In genomic region chr2:24010477-24011277, GRCh38 we compare ENCODE assay signal across 9 cellular contexts. TPM values are rescaled to one million over a fixed set of nuclear protein-coding genes. Genes with fewer than 3 reads are reported as not detected.
A peak's percentile ranks its signal among the peaks of the same experiment; 100 is the strongest.
DNase-seq lines count a peak whose midpoint lies in the region; ATAC-seq and TF ChIP-seq lines count a peak whose summit lies in the region.
"Had no signal": no experiment of that assay in that cellular context is flagged by ENCODE, and none has a peak within 500 bp of the region (broad histone marks: within the 10 kb centered on the region; RNA-seq: fewer than 3 reads in every experiment).

No MANE protein-coding gene starts in this region.

- no peak overlapping the region for H3K27ac ChIP-seq in iPS-18a (ENCODE audit: low read length)

- no peak for TF ChIP-seq CTCF in chondrocyte (IDR thresholded peaks at IDR 0.05)

- peak overlapping the region; percentile 51 for H3K4me3 ChIP-seq in H7 (ENCODE audit: insufficient read depth, low read depth, low read length)
- H3K4me3 ChIP-seq in iPS-18a (ENCODE audit: low read length) = peak overlapping the region; percentile 52

- H3K27me3 ChIP-seq in H7 (ENCODE audit: control insufficient read depth, insufficient read depth, low read length) (peaks cover 15% of the 10 kb centered on the region), iPS-18a (ENCODE audit: control insufficient read depth, insufficient read depth, low read length) (peaks cover 11% of the 10 kb centered on the region)

- H3K27ac Mint-ChIP-seq in chondrocyte (ENCODE audit: unreplicated experiment) = no peak overlapping the region
- H3K27ac Mint-ChIP-seq in stimulated activated effector memory CD8-positive, alpha-beta T cell treated with anti-CD3 and anti-CD28 coated beads, Interleukin-12 subunit alpha, Interleukin-12 subunit beta, amount 100 ng/mL, for 72 hours = no peak overlapping the region
- H3K27ac Mint-ChIP-seq: naive B cell had no signal

- DNase-seq in H7 (peak; percentile 57), chondrocyte (ENCODE audit: low spot score) (no peak)
- no peak for DNase-seq in stimulated activated effector memory CD8-positive, alpha-beta T cell treated with anti-CD3 and anti-CD28 coated beads, Interleukin-12 subunit alpha, Interleukin-12 subunit beta, amount 100 ng/mL, for 72 hours (ENCODE audit: low spot score in 2 of 2)
- DNase-seq in activated naive CD4-positive, alpha-beta T cell (lab: John Stamatoyannopoulos, UW) = no peak
- DNase-seq: naive B cell had no signal

- no peaks in the 10 kb centered on the region for H3K9me3 Mint-ChIP-seq in chondrocyte (ENCODE audit: low read depth)
- H3K9me3 Mint-ChIP-seq in stimulated activated effector memory CD8-positive, alpha-beta T cell treated with anti-CD3 and anti-CD28 coated beads, Interleukin-12 subunit alpha, Interleukin-12 subunit beta, amount 100 ng/mL, for 72 hours = no peaks in the 10 kb centered on the region
- H3K9me3 Mint-ChIP-seq: naive B cell had no signal

- no peaks in the 10 kb centered on the region for H3K9me3 ChIP-seq in iPS-18a (ENCODE audit: control insufficient read depth, low read depth, low read length)

- peak overlapping the region; percentile 16 for H3K4me3 Mint-ChIP-seq in chondrocyte (ENCODE audit: unreplicated experiment)
- H3K4me3 Mint-ChIP-seq in stimulated activated effector memory CD8-positive, alpha-beta T cell treated with anti-CD3 and anti-CD28 coated beads, Interleukin-12 subunit alpha, Interleukin-12 subunit beta, amount 100 ng/mL, for 72 hours = no peak overlapping the region

- H3K9ac ChIP-seq in iPS-18a (ENCODE audit: low read length) = peak overlapping the region; percentile 25

- peaks cover 4% of the 10 kb centered on the region for H3K4me1 ChIP-seq in iPS-18a (ENCODE audit: control insufficient read depth, low read depth, low read length)

- ATAC-seq in stimulated activated effector memory CD8-positive, alpha-beta T cell treated with anti-CD3 and anti-CD28 coated beads, Interleukin-12 subunit alpha, Interleukin-12 subunit beta, amount 100 ng/mL, for 72 hours = peak; percentile 36
- ATAC-seq in GM19351 (IDR thresholded peaks at IDR 0.05; ENCODE audit: unreplicated experiment) (no peak), HG03571 (IDR thresholded peaks at IDR 0.05; ENCODE audit: unreplicated experiment) (no peak), GM21515 (IDR thresholded peaks at IDR 0.05; ENCODE audit: unreplicated experiment) (no peak)

- no peaks in the 10 kb centered on the region for H3K36me3 ChIP-seq in H7 (replicated peaks; ENCODE audit: control insufficient read depth, insufficient read depth, low read length)
- no peaks in the 10 kb centered on the region for H3K36me3 ChIP-seq in iPS-18a (ENCODE audit: control insufficient read depth, low read depth, low read length)

- H3K4me1 Mint-ChIP-seq in chondrocyte (ENCODE audit: low read depth) = peaks cover 10% of the 10 kb centered on the region
- H3K4me1 Mint-ChIP-seq in stimulated activated effector memory CD8-positive, alpha-beta T cell treated with anti-CD3 and anti-CD28 coated beads, Interleukin-12 subunit alpha, Interleukin-12 subunit beta, amount 100 ng/mL, for 72 hours = peaks cover 8% of the 10 kb centered on the region

- peaks cover 6% of the 10 kb centered on the region for H3K27me3 Mint-ChIP-seq in chondrocyte (ENCODE audit: low read depth)

- H3K36me3 Mint-ChIP-seq in chondrocyte (ENCODE audit: low read depth) = no peaks in the 10 kb centered on the region
- H3K36me3 Mint-ChIP-seq in stimulated activated effector memory CD8-positive, alpha-beta T cell treated with anti-CD3 and anti-CD28 coated beads, Interleukin-12 subunit alpha, Interleukin-12 subunit beta, amount 100 ng/mL, for 72 hours = no peaks in the 10 kb centered on the region
- H3K36me3 Mint-ChIP-seq: naive B cell had no signal

RNA-seq across cellular contexts. Expression of gene MFSD2B, which starts 0.8 kb away (rescaled TPM):
- total RNA-seq in H7 (2014; rRNA removed; shearing (Covaris generic)) = 0.11 and 0.21 TPM in 2 replicates
- 0.51 TPM in 1 of 3 replicates, not detected in the others for total RNA-seq in chondrocyte

RNA-seq across cellular contexts. Expression of gene WDCP, which starts 36.5 kb away (rescaled TPM):
- total RNA-seq in H7 (2014; rRNA removed; shearing (Covaris generic)) = 21.8 and 22.8 TPM in 2 replicates
- 10.6 to 12.6 TPM (median 12.5 TPM) in 3 replicates for total RNA-seq in chondrocyte

RNA-seq across cellular contexts. Expression of gene FKBP1B, which starts 38.9 kb away (rescaled TPM):
- total RNA-seq in H7 (2014; rRNA removed; shearing (Covaris generic)) = 40.5 and 43.5 TPM in 2 replicates
- 10.4 to 18.2 TPM (median 16.2 TPM) in 3 replicates for total RNA-seq in chondrocyte
